In the genomic region with DNA sequence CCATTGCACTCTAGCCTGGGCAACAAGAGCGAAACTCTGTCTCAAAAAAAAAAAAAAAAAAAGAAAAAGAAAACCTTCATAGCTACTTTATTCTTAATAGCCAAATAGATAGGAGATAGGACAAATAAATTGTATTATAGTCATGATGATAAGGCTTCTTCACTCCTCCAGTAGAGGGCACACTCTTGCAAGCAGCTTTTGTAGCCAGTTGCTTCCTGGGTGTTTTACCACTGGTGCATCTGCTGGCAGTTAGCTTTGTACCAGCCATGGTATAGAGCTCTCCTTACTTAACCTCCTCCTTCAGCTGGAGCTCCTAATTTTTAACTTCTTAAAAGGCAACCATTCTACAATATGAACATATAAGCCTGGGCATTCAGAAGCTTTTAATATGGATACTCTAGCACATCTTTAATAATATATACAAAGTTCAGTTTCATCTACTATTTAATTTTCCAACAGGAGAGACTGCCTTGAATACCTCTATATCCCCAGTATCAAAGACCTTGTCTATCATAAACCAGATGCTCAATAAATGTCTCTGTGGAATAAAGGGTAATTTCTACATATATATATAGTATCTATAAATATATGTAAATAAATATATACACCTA, we compare ENCODE assay signal across 8 cellular contexts. TPM values are rescaled to one million over a fixed set of nuclear protein-coding genes. Genes with fewer than 3 reads are reported as not detected.
A peak's percentile ranks its signal among the peaks of the same experiment; 100 is the strongest.
DNase-seq lines count a peak whose midpoint lies in the region; ATAC-seq and TF ChIP-seq lines count a peak whose summit lies in the region.

No MANE protein-coding gene starts in this region.

- no peak overlapping the region for H3K4me3 ChIP-seq in WERI-Rb-1 (ENCODE audit: low read depth, low read length)
- no peak overlapping the region for H3K4me3 ChIP-seq in esophagus squamous epithelium

- peaks cover 16% of the 10 kb centered on the region for H3K4me1 Mint-ChIP-seq in neural crest cell

- H3K27me3 Mint-ChIP-seq in neural crest cell (ENCODE audit: low read depth): no peaks in the 10 kb centered on the region

- DNase-seq in NCI-H1417 (lab: John Stamatoyannopoulos, UW): peak; percentile 40 to 65 (median 63)
- no peak for DNase-seq in NCI-H1417 treated with DMSO at 0.1 percent for 48 hours (lab: John Stamatoyannopoulos, UW)
- DNase-seq in HEK293T (ENCODE audit: extremely low spot score): peak; percentile 70
- DNase-seq in NCI-H2107 (lab: John Stamatoyannopoulos, UW): peak; percentile 23
- DNase-seq in WERI-Rb-1: peak; percentile 35
- no peak for DNase-seq in esophagus squamous epithelium (lab: John Stamatoyannopoulos, UW)
- DNase-seq in neural crest cell (ENCODE audit: low read depth, low spot score): no peak

- H3K27ac ChIP-seq in WERI-Rb-1 (no peak overlapping the region), esophagus squamous epithelium (no peak overlapping the region)

- ATAC-seq in GM18519 (IDR thresholded peaks at IDR 0.05; ENCODE audit: low FRiP score, unreplicated experiment): no peak

- no peaks in the 10 kb centered on the region; the same call in 1 of the 2 replicates for H3K36me3 ChIP-seq in WERI-Rb-1
- H3K36me3 ChIP-seq in esophagus squamous epithelium: no peaks in the 10 kb centered on the region

- H3K4me3 Mint-ChIP-seq in neural crest cell: no peak overlapping the region

- no peaks in the 10 kb centered on the region for H3K4me1 ChIP-seq in esophagus squamous epithelium

- H3K9me3 Mint-ChIP-seq in neural crest cell: no peaks in the 10 kb centered on the region

- TF ChIP-seq CTCF in WERI-Rb-1 (IDR thresholded peaks at IDR 0.05; ENCODE audit: low read depth, low read length) (peak; percentile 76), esophagus squamous epithelium (IDR thresholded peaks at IDR 0.05) (peak; percentile 45 to 68 (median 52)), neural crest cell (conservative IDR thresholded peaks at IDR 0.05) (peak; percentile 68)

- CTCF ChIA-PET in HEK293T (lab: Yijun Ruan, JAX): interaction anchor here (0.6 to 2.0 kb wide), 21 partner anchors 10 to 605 kb away, joined by 3 to 25 read pairs (median 3); a partner anchor contains a TSS

- peaks cover 2% of the 10 kb centered on the region for H3K36me3 Mint-ChIP-seq in neural crest cell (ENCODE audit: low read depth)

- H3K27me3 ChIP-seq in WERI-Rb-1 (ENCODE audit: insufficient read depth, low read depth, severe bottlenecking): no peaks in the 10 kb centered on the region
- H3K27me3 ChIP-seq in esophagus squamous epithelium: no peaks in the 10 kb centered on the region

- POLR2A ChIA-PET in HEK293T (lab: Yijun Ruan, JAX): interaction anchor here (1.1 to 1.2 kb wide), 2 partner anchors 36 to 83 kb away, joined by 4 to 17 read pairs; a partner anchor contains a TSS

- intact Hi-C loops in esophagus squamous epithelium (cut with DNase I): no loop called here

- H3K9me3 ChIP-seq in WERI-Rb-1 (ENCODE audit: severe bottlenecking): no peaks in the 10 kb centered on the region
- no peaks in the 10 kb centered on the region for H3K9me3 ChIP-seq in esophagus squamous epithelium

- no peak overlapping the region for H3K27ac Mint-ChIP-seq in neural crest cell (ENCODE audit: unreplicated experiment)

- no peak for TF ChIP-seq POLR2A in esophagus squamous epithelium (IDR thresholded peaks at IDR 0.05)

- WGBS in esophagus squamous epithelium, 2 donors: 50 to 100% methylated on average over 1 of the region's 1 CpG

TF ChIP-seq in HEK293T, 16 proteins besides CTCF, POLR2A, EP300 and RAD21:
- TF ChIP-seq LEF1 (IDR thresholded peaks at IDR 0.05; ENCODE audit: borderline replicate concordance) (no peak), SP1 (IDR thresholded peaks at IDR 0.05) (no peak), FOXA1 (IDR thresholded peaks at IDR 0.05) (no peak), NFRKB (IDR thresholded peaks at IDR 0.05) (no peak), L3MBTL2 (conservative IDR thresholded peaks at IDR 0.05) (no peak), ZNF384 (IDR thresholded peaks at IDR 0.05) (no peak), ARNT (IDR thresholded peaks at IDR 0.05) (no peak), SUZ12 (IDR thresholded peaks at IDR 0.05) (no peak), BHLHE40 (IDR thresholded peaks at IDR 0.05; ENCODE audit: borderline replicate concordance) (no peak), FOXK2 (IDR thresholded peaks at IDR 0.05) (no peak), ELF4 (IDR thresholded peaks at IDR 0.05) (no peak), CTBP1 (IDR thresholded peaks at IDR 0.05; ENCODE audit: borderline replicate concordance) (no peak)

RNA-seq across cellular contexts. Expression of a gene that starts 35.8 kb away (rescaled TPM):
- total RNA-seq in esophagus squamous epithelium (10 to 100 TPM in 2 of 4 donors, 1 to 10 TPM in 2; 5.1 to 23.7 (median 9.0) TPM), neural crest cell (22.8 and 24.7 TPM in 2 replicates)

Comparison
In these comparisons a context has a peak if more than half of its experiments do, and no peak if none do; other contexts are left out.
1. DNase-seq: peak in NCI-H1417 (3 of 3), HEK293T (single experiment), NCI-H2107 (single experiment) and WERI-Rb-1 (single experiment); none in NCI-H1417 treated with DMSO at 0.1 percent for 48 hours (single experiment), esophagus squamous epithelium (single experiment) and neural crest cell (single experiment).
2. Peak in every context shown above with its lines, with median percentiles within 50 percentile points of each other: CTCF ChIP-seq.